1 cellular context compared by ENCODE assay signal in the genomic region with DNA sequence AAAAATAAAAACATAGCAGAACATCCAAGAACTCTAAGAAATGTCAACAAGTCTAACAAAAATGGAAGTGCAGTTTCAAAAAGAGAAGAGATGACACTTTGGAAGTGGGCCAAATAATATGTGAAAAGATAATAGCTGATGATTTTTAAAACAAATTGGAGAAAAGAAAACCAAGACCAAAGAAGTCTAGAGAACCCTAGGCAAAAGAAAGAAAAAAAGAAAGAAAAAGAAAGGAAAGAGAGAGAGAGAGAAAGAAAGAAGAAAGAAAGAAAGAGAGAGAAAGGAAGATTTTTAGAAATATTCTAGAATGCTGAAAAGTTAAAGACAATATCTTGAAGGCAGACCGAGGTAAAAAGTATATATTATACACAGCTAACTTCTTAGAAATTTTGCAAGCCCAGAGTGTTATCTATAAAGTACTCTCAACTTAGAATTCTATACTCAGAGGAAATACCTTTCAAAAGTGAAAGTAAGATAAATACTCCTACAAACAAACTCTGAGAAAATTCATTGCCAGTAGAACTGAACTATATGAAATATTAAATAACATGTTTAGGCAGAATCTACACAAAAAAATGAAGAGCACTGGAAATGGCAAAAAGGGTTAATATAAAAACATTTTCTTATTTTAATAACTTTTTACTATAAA.
A peak's percentile ranks its signal among the peaks of the same experiment; 100 is the strongest.
TF ChIP-seq lines count a peak whose summit lies in the region.

No MANE protein-coding gene starts in this region.

TF ChIP-seq in K562, 482 proteins besides CTCF, POLR2A, EP300 and RAD21 (continues in another document):
- TF ChIP-seq, protein P1, sequence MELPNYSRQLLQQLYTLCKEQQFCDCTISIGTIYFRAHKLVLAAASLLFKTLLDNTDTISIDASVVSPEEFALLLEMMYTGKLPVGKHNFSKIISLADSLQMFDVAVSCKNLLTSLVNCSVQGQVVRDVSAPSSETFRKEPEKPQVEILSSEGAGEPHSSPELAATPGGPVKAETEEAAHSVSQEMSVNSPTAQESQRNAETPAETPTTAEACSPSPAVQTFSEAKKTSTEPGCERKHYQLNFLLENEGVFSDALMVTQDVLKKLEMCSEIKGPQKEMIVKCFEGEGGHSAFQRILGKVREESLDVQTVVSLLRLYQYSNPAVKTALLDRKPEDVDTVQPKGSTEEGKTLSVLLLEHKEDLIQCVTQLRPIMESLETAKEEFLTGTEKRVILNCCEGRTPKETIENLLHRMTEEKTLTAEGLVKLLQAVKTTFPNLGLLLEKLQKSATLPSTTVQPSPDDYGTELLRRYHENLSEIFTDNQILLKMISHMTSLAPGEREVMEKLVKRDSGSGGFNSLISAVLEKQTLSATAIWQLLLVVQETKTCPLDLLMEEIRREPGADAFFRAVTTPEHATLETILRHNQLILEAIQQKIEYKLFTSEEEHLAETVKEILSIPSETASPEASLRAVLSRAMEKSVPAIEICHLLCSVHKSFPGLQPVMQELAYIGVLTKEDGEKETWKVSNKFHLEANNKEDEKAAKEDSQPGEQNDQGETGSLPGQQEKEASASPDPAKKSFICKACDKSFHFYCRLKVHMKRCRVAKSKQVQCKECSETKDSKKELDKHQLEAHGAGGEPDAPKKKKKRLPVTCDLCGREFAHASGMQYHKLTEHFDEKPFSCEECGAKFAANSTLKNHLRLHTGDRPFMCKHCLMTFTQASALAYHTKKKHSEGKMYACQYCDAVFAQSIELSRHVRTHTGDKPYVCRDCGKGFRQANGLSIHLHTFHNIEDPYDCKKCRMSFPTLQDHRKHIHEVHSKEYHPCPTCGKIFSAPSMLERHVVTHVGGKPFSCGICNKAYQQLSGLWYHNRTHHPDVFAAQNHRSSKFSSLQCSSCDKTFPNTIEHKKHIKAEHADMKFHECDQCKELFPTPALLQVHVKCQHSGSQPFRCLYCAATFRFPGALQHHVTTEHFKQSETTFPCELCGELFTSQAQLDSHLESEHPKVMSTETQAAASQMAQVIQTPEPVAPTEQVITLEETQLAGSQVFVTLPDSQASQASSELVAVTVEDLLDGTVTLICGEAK (IDR thresholded peaks at IDR 0.05): peak; percentile 22; the same call in 1 of the 2 replicates
- TF ChIP-seq, protein P1 (CRISPR knock-in tag; IDR thresholded peaks at IDR 0.05): no peak
- TF ChIP-seq SMARCA5 (IDR thresholded peaks at IDR 0.05) (peak; percentile 70; the same call in 1 of the 2 replicates), SMARCC2 (IDR thresholded peaks at IDR 0.05; ENCODE audit: low read depth) (no peak), HDAC1 (IDR thresholded peaks at IDR 0.05) (0 out of 4 replicates have a peak, but pooled peaks of 1 of the 2 experiments have one; percentile 13), MTA1 (IDR thresholded peaks at IDR 0.05; ENCODE audit: borderline replicate concordance) (peak; percentile 47; the same call in 1 of the 2 replicates), NFXL1 (CRISPR knock-in tag; IDR thresholded peaks at IDR 0.05) (no peak), MCM5 (IDR thresholded peaks at IDR 0.05; ENCODE audit: low read depth) (0 out of 2 replicates have a peak, but pooled peaks have one; percentile 51), ZNF232 (CRISPR knock-in tag; IDR thresholded peaks at IDR 0.05) (no peak), TGIF2 (CRISPR knock-in tag; IDR thresholded peaks at IDR 0.05) (no peak), ARHGAP35 (IDR thresholded peaks at IDR 0.05; ENCODE audit: partially characterized antibody) (no peak), TEAD1 (CRISPR knock-in tag; IDR thresholded peaks at IDR 0.05) (no peak), HLTF (IDR thresholded peaks at IDR 0.05) (0 out of 2 replicates have a peak, but pooled peaks have one; percentile 34), ARID1B (IDR thresholded peaks at IDR 0.05) (0 out of 2 replicates have a peak, but pooled peaks have one; percentile 22), STAG1 (CRISPR knock-in tag; IDR thresholded peaks at IDR 0.05; ENCODE audit: borderline replicate concordance) (no peak), ZNF212 (CRISPR knock-in tag; IDR thresholded peaks at IDR 0.05) (no peak), U2AF2 (optimal IDR thresholded peaks at IDR 0.05; ENCODE audit: low read depth, low read length) (peak; percentile 65), CEBPB (tag; IDR thresholded peaks at IDR 0.05) (no peak), TOE1 (IDR thresholded peaks at IDR 0.05; ENCODE audit: borderline replicate concordance) (0 out of 2 replicates have a peak, but pooled peaks have one; percentile 37), TOE1 (CRISPR knock-in tag; IDR thresholded peaks at IDR 0.05; ENCODE audit: borderline replicate concordance, low read depth) (no peak), MYBL2 (IDR thresholded peaks at IDR 0.05; ENCODE audit: low read depth) (peak; percentile 36; the same call in 1 of the 2 replicates), MYBL2 (CRISPR knock-in tag; IDR thresholded peaks at IDR 0.05; ENCODE audit: borderline replicate concordance) (no peak), BRD9 (IDR thresholded peaks at IDR 0.05; ENCODE audit: low read depth, partially characterized antibody) (peak; percentile 73)
- TF ChIP-seq, protein P2, sequence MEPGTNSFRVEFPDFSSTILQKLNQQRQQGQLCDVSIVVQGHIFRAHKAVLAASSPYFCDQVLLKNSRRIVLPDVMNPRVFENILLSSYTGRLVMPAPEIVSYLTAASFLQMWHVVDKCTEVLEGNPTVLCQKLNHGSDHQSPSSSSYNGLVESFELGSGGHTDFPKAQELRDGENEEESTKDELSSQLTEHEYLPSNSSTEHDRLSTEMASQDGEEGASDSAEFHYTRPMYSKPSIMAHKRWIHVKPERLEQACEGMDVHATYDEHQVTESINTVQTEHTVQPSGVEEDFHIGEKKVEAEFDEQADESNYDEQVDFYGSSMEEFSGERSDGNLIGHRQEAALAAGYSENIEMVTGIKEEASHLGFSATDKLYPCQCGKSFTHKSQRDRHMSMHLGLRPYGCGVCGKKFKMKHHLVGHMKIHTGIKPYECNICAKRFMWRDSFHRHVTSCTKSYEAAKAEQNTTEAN (CRISPR knock-in tag; IDR thresholded peaks at IDR 0.05): no peak
- TF ChIP-seq, protein P3, sequence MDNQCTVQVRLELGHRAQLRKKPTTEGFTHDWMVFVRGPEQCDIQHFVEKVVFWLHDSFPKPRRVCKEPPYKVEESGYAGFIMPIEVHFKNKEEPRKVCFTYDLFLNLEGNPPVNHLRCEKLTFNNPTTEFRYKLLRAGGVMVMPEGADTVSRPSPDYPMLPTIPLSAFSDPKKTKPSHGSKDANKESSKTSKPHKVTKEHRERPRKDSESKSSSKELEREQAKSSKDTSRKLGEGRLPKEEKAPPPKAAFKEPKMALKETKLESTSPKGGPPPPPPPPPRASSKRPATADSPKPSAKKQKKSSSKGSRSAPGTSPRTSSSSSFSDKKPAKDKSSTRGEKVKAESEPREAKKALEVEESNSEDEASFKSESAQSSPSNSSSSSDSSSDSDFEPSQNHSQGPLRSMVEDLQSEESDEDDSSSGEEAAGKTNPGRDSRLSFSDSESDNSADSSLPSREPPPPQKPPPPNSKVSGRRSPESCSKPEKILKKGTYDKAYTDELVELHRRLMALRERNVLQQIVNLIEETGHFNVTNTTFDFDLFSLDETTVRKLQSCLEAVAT (IDR thresholded peaks at IDR 0.05): 0 out of 4 replicates have a peak, but pooled peaks have one; percentile 28 to 48
- TF ChIP-seq, protein P4, sequence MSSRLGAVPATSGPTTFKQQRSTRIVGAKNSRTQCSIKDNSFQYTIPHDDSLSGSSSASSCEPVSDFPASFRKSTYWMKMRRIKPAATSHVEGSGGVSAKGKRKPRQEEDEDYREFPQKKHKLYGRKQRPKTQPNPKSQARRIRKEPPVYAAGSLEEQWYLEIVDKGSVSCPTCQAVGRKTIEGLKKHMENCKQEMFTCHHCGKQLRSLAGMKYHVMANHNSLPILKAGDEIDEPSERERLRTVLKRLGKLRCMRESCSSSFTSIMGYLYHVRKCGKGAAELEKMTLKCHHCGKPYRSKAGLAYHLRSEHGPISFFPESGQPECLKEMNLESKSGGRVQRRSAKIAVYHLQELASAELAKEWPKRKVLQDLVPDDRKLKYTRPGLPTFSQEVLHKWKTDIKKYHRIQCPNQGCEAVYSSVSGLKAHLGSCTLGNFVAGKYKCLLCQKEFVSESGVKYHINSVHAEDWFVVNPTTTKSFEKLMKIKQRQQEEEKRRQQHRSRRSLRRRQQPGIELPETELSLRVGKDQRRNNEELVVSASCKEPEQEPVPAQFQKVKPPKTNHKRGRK (tag; IDR thresholded peaks at IDR 0.05): peak; percentile 49; the same call in 1 of the 2 replicates
- TF ChIP-seq, protein P5, sequence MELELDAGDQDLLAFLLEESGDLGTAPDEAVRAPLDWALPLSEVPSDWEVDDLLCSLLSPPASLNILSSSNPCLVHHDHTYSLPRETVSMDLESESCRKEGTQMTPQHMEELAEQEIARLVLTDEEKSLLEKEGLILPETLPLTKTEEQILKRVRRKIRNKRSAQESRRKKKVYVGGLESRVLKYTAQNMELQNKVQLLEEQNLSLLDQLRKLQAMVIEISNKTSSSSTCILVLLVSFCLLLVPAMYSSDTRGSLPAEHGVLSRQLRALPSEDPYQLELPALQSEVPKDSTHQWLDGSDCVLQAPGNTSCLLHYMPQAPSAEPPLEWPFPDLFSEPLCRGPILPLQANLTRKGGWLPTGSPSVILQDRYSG (tag; conservative IDR thresholded peaks at IDR 0.05; ENCODE audit: low read depth): no peak
- TF ChIP-seq, protein P6, sequence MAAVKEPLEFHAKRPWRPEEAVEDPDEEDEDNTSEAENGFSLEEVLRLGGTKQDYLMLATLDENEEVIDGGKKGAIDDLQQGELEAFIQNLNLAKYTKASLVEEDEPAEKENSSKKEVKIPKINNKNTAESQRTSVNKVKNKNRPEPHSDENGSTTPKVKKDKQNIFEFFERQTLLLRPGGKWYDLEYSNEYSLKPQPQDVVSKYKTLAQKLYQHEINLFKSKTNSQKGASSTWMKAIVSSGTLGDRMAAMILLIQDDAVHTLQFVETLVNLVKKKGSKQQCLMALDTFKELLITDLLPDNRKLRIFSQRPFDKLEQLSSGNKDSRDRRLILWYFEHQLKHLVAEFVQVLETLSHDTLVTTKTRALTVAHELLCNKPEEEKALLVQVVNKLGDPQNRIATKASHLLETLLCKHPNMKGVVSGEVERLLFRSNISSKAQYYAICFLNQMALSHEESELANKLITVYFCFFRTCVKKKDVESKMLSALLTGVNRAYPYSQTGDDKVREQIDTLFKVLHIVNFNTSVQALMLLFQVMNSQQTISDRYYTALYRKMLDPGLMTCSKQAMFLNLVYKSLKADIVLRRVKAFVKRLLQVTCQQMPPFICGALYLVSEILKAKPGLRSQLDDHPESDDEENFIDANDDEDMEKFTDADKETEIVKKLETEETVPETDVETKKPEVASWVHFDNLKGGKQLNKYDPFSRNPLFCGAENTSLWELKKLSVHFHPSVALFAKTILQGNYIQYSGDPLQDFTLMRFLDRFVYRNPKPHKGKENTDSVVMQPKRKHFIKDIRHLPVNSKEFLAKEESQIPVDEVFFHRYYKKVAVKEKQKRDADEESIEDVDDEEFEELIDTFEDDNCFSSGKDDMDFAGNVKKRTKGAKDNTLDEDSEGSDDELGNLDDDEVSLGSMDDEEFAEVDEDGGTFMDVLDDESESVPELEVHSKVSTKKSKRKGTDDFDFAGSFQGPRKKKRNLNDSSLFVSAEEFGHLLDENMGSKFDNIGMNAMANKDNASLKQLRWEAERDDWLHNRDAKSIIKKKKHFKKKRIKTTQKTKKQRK (IDR thresholded peaks at IDR 0.05; ENCODE audit: borderline replicate concordance, low read depth, low read length): no peak
- TF ChIP-seq, protein P7, sequence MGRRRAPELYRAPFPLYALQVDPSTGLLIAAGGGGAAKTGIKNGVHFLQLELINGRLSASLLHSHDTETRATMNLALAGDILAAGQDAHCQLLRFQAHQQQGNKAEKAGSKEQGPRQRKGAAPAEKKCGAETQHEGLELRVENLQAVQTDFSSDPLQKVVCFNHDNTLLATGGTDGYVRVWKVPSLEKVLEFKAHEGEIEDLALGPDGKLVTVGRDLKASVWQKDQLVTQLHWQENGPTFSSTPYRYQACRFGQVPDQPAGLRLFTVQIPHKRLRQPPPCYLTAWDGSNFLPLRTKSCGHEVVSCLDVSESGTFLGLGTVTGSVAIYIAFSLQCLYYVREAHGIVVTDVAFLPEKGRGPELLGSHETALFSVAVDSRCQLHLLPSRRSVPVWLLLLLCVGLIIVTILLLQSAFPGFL (CRISPR knock-in tag; IDR thresholded peaks at IDR 0.05): no peak
- TF ChIP-seq, protein P8, sequence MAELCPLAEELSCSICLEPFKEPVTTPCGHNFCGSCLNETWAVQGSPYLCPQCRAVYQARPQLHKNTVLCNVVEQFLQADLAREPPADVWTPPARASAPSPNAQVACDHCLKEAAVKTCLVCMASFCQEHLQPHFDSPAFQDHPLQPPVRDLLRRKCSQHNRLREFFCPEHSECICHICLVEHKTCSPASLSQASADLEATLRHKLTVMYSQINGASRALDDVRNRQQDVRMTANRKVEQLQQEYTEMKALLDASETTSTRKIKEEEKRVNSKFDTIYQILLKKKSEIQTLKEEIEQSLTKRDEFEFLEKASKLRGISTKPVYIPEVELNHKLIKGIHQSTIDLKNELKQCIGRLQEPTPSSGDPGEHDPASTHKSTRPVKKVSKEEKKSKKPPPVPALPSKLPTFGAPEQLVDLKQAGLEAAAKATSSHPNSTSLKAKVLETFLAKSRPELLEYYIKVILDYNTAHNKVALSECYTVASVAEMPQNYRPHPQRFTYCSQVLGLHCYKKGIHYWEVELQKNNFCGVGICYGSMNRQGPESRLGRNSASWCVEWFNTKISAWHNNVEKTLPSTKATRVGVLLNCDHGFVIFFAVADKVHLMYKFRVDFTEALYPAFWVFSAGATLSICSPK (IDR thresholded peaks at IDR 0.05; ENCODE audit: borderline replicate concordance): 0 out of 2 replicates have a peak, but pooled peaks have one; percentile 49
